In genomic region chr13:37344051-37344450, GRCh38 we compare ENCODE assay signal across 29 cellular contexts.
"Had no signal": no experiment of that assay in that cellular context is flagged by ENCODE, and none has a peak within 500 bp of the region (broad histone marks: within the 10 kb centered on the region; RNA-seq: fewer than 3 reads in every experiment).

No MANE protein-coding gene starts in this region.

- H3K27me3 ChIP-seq: adrenal gland, body of pancreas, esophagus squamous epithelium, heart left ventricle had no signal

- H3K9me3 ChIP-seq: adrenal gland, body of pancreas, esophagus squamous epithelium had no signal

- H3K4me3 ChIP-seq: adrenal gland, body of pancreas, esophagus squamous epithelium, heart left ventricle had no signal

- H3K27ac Mint-ChIP-seq: activated CD8-positive, alpha-beta T cell treated with anti-CD3 and anti-CD28 coated beads for 36 hours; activated naive CD4-positive, alpha-beta T cell treated with anti-CD3 and anti-CD28 coated beads for 36 hours; activated naive CD4-positive, alpha-beta T cell treated with anti-CD3 and anti-CD28 coated beads, Interleukin-2, amount 50 U/mL, for 24 hours; activated naive CD8-positive, alpha-beta T cell treated with anti-CD3 and anti-CD28 coated beads for 36 hours; activated naive CD8-positive, alpha-beta T cell treated with anti-CD3 and anti-CD28 coated beads, Interleukin-2, amount 50 U/mL, for 24 hours; activated T-helper 1 cell treated with anti-CD3 and anti-CD28 coated beads, Interleukin-12 subunit alpha, Interleukin-12 subunit beta, Interleukin-2, Interleukin-4 antibody, amounts not matched to agents 30 ng/mL and 10 ng/mL and 1 ng/mL, durations not matched to agents 14 hours and 24 hours and 36 hours; activated T-helper 2 cell treated with anti-CD3 and anti-CD28 coated beads, Interferon-gamma antibody, Interleukin-2, Interleukin-4, amounts not matched to agents 10 μg/mL and 5 μg/mL and 100 μg/mL, durations not matched to agents 14 hours and 24 hours and 36 hours had no signal

- H3K27me3 Mint-ChIP-seq: activated CD8-positive, alpha-beta T cell treated with anti-CD3 and anti-CD28 coated beads for 36 hours; activated naive CD4-positive, alpha-beta T cell treated with anti-CD3 and anti-CD28 coated beads, Interleukin-2, amount 50 U/mL, for 24 hours; activated naive CD8-positive, alpha-beta T cell treated with anti-CD3 and anti-CD28 coated beads for 36 hours; activated naive CD8-positive, alpha-beta T cell treated with anti-CD3 and anti-CD28 coated beads, Interleukin-2, amount 50 U/mL, for 24 hours had no signal

- H3K4me1 ChIP-seq: adrenal gland, body of pancreas, esophagus squamous epithelium had no signal

- DNase-seq: activated CD4-positive, alpha-beta T cell treated with anti-CD3 and anti-CD28 coated beads for 1 hour; activated CD4-positive, alpha-beta T cell treated with anti-CD3 and anti-CD28 coated beads for 48 hours; activated CD4-positive, alpha-beta T cell treated with anti-CD3 and anti-CD28 coated beads, Interleukin-2, amount 50 U/mL, for 1 hour; activated CD4-positive, alpha-beta T cell treated with anti-CD3 and anti-CD28 coated beads, Interleukin-2, amount 50 U/mL, for 48 hours; activated CD4-positive, CD25-positive, alpha-beta regulatory T cell; activated CD8-positive, alpha-beta memory T cell treated with anti-CD3 and anti-CD28 coated beads for 24 hours; activated CD8-positive, alpha-beta memory T cell treated with anti-CD3 and anti-CD28 coated beads, Interleukin-2, amount 50 U/mL, for 4 hours; activated CD8-positive, alpha-beta T cell treated with anti-CD3 and anti-CD28 coated beads for 36 hours; activated effector memory CD4-positive, alpha-beta T cell treated with anti-CD3 and anti-CD28 coated beads, Interleukin-2, amount 50 U/mL, for 16 hours; activated naive CD4-positive, alpha-beta T cell treated with anti-CD3 and anti-CD28 coated beads for 36 hours; activated naive CD8-positive, alpha-beta T cell treated with anti-CD3 and anti-CD28 coated beads for 36 hours; activated naive CD8-positive, alpha-beta T cell treated with anti-CD3 and anti-CD28 coated beads, Interleukin-2, amount 50 U/mL, for 24 hours; activated T-cell treated with anti-CD3 and anti-CD28 coated beads, Interleukin-2, amount 50 U/mL, for 1 hour; activated T-cell treated with anti-CD3 and anti-CD28 coated beads, Interleukin-2, amount 50 U/mL, for 48 hours; adrenal gland; amygdala; aorta; body of pancreas; caudate nucleus; cortex of kidney; effector CD8-positive, alpha-beta T cell; esophagus squamous epithelium; glutamatergic neuron; heart left ventricle; T-helper 2 cell had no signal

- H3K27ac ChIP-seq: adrenal gland, body of pancreas, epithelial cell of prostate, esophagus squamous epithelium, heart left ventricle had no signal

- H3K4me1 Mint-ChIP-seq: activated naive CD4-positive, alpha-beta T cell treated with anti-CD3 and anti-CD28 coated beads, Interleukin-2, amount 50 U/mL, for 24 hours; activated naive CD8-positive, alpha-beta T cell treated with anti-CD3 and anti-CD28 coated beads for 36 hours; activated naive CD8-positive, alpha-beta T cell treated with anti-CD3 and anti-CD28 coated beads, Interleukin-2, amount 50 U/mL, for 24 hours had no signal

- H3K36me3 ChIP-seq: adrenal gland, esophagus squamous epithelium, heart left ventricle had no signal

- H3K4me3 Mint-ChIP-seq: activated CD8-positive, alpha-beta T cell treated with anti-CD3 and anti-CD28 coated beads for 36 hours; activated naive CD4-positive, alpha-beta T cell treated with anti-CD3 and anti-CD28 coated beads for 36 hours; activated naive CD4-positive, alpha-beta T cell treated with anti-CD3 and anti-CD28 coated beads, Interleukin-2, amount 50 U/mL, for 24 hours; activated naive CD8-positive, alpha-beta T cell treated with anti-CD3 and anti-CD28 coated beads for 36 hours; activated naive CD8-positive, alpha-beta T cell treated with anti-CD3 and anti-CD28 coated beads, Interleukin-2, amount 50 U/mL, for 24 hours; activated T-helper 1 cell treated with anti-CD3 and anti-CD28 coated beads, Interleukin-12 subunit alpha, Interleukin-12 subunit beta, Interleukin-2, Interleukin-4 antibody, amounts not matched to agents 30 ng/mL and 10 ng/mL and 1 ng/mL, durations not matched to agents 14 hours and 24 hours and 36 hours had no signal

- ATAC-seq: activated CD8-positive, alpha-beta T cell treated with anti-CD3 and anti-CD28 coated beads for 36 hours; activated naive CD8-positive, alpha-beta T cell treated with anti-CD3 and anti-CD28 coated beads, Interleukin-2, amount 50 U/mL, for 24 hours; body of pancreas; heart left ventricle had no signal

- H3K9me3 Mint-ChIP-seq: activated CD8-positive, alpha-beta T cell treated with anti-CD3 and anti-CD28 coated beads for 36 hours; activated naive CD4-positive, alpha-beta T cell treated with anti-CD3 and anti-CD28 coated beads for 36 hours; activated naive CD8-positive, alpha-beta T cell treated with anti-CD3 and anti-CD28 coated beads for 36 hours; activated naive CD8-positive, alpha-beta T cell treated with anti-CD3 and anti-CD28 coated beads, Interleukin-2, amount 50 U/mL, for 24 hours; activated T-helper 1 cell treated with anti-CD3 and anti-CD28 coated beads, Interleukin-12 subunit alpha, Interleukin-12 subunit beta, Interleukin-2, Interleukin-4 antibody, amounts not matched to agents 30 ng/mL and 10 ng/mL and 1 ng/mL, durations not matched to agents 14 hours and 24 hours and 36 hours had no signal

- H3K36me3 Mint-ChIP-seq: activated naive CD4-positive, alpha-beta T cell treated with anti-CD3 and anti-CD28 coated beads, Interleukin-2, amount 50 U/mL, for 24 hours; activated naive CD8-positive, alpha-beta T cell treated with anti-CD3 and anti-CD28 coated beads for 36 hours had no signal
